ENCODE assay signal across 1 cellular context in genomic region chr1:10430216-10431064, GRCh38.
TF ChIP-seq lines count a peak whose summit lies in the region.

TSS of gene CENPS (plus strand) at chr1:10430433. CDS start at chr1:10430518, 85 bp downstream.

TF ChIP-seq in K562, 482 proteins besides CTCF, POLR2A, EP300 and RAD21 (continued from another document and continues in another):
- TF ChIP-seq ZNF592 (IDR thresholded peaks at IDR 0.05) = peak; percentile 98
- TF ChIP-seq ZNF311 (CRISPR knock-in tag; IDR thresholded peaks at IDR 0.05) = no peak
- no peak for TF ChIP-seq ZFP1 (CRISPR knock-in tag; IDR thresholded peaks at IDR 0.05)
- no peak for TF ChIP-seq SNRNP70 (optimal IDR thresholded peaks at IDR 0.05; ENCODE audit: low read depth, low read length)
- peak; percentile 85 for TF ChIP-seq ZNF175 (CRISPR knock-in tag; IDR thresholded peaks at IDR 0.05; ENCODE audit: low read depth)
- TF ChIP-seq ZBTB17 (CRISPR knock-in tag; IDR thresholded peaks at IDR 0.05) = peak; percentile 93
- no peak for TF ChIP-seq MAFG (tag; conservative IDR thresholded peaks at IDR 0.05)
- TF ChIP-seq E2F4 (CRISPR knock-in tag; IDR thresholded peaks at IDR 0.05; ENCODE audit: low read depth) = peak; percentile 99
- no peak for TF ChIP-seq RBM39 (optimal IDR thresholded peaks at IDR 0.05; ENCODE audit: low read depth, low read length)
- TF ChIP-seq ZNF511 (CRISPR knock-in tag; IDR thresholded peaks at IDR 0.05) = peak; percentile 70; the same call in 1 of the 2 replicates
- no peak for TF ChIP-seq MCM2 (IDR thresholded peaks at IDR 0.05; ENCODE audit: low read depth)
- TF ChIP-seq DLX4 (CRISPR knock-in tag; IDR thresholded peaks at IDR 0.05) = no peak
- TF ChIP-seq CEBPZ (IDR thresholded peaks at IDR 0.05; ENCODE audit: borderline replicate concordance, low read depth, low read length) = no peak
- TF ChIP-seq FOXA3 (CRISPR knock-in tag; conservative IDR thresholded peaks at IDR 0.05 in 1 of 2, IDR thresholded peaks at IDR 0.05 in 1 of 2) = peak in 1 of 2 experiments; percentile 31; a peak in 2 of 4 replicates
- no peak for TF ChIP-seq CHD4 (IDR thresholded peaks at IDR 0.05; ENCODE audit: insufficient read depth, insufficient replicate concordance, low read depth, low read length, poor library complexity, severe bottlenecking)
- TF ChIP-seq NCOA1 (IDR thresholded peaks at IDR 0.05; ENCODE audit: low read depth) = no peak; the same call in 1 of the 2 replicates
- no peak for TF ChIP-seq SLC30A9 (CRISPR knock-in tag; IDR thresholded peaks at IDR 0.05)
- TF ChIP-seq SOX6 (IDR thresholded peaks at IDR 0.05) = peak; percentile 74
- TF ChIP-seq SNIP1 (IDR thresholded peaks at IDR 0.05; ENCODE audit: low read depth) = no peak
- TF ChIP-seq SNAPC5 (CRISPR knock-in tag; IDR thresholded peaks at IDR 0.05) = no peak
- no peak for TF ChIP-seq PTBP1 (IDR thresholded peaks at IDR 0.05; ENCODE audit: low read depth, low read length)
- TF ChIP-seq ZNF282 (CRISPR knock-in tag; IDR thresholded peaks at IDR 0.05) = peak; percentile 94; the same call in 1 of the 2 replicates
- TF ChIP-seq STAT5B (CRISPR knock-in tag; IDR thresholded peaks at IDR 0.05) = no peak
- no peak for TF ChIP-seq FOXJ2 (tag; IDR thresholded peaks at IDR 0.05)
- TF ChIP-seq CBX8 (IDR thresholded peaks at IDR 0.05; ENCODE audit: borderline replicate concordance, extremely low read depth, low read depth, low read length, poor library complexity, severe bottlenecking) = no peak
- no peak for TF ChIP-seq ZNF512 (tag; IDR thresholded peaks at IDR 0.05)
- TF ChIP-seq SIRT6 (IDR thresholded peaks at IDR 0.05; ENCODE audit: low read depth, low read length) = no peak
- no peak for TF ChIP-seq ZNF518B (CRISPR knock-in tag; IDR thresholded peaks at IDR 0.05)
- TF ChIP-seq FOXM1 (IDR thresholded peaks at IDR 0.05; ENCODE audit: low read depth) = no peak
- TF ChIP-seq FOXM1 (CRISPR knock-in tag; IDR thresholded peaks at IDR 0.05; ENCODE audit: low read depth) = peak; percentile 92
- no peak for TF ChIP-seq E4F1 (CRISPR knock-in tag; IDR thresholded peaks at IDR 0.05; ENCODE audit: borderline replicate concordance)
- no peak for TF ChIP-seq ZNF740 (CRISPR knock-in tag; IDR thresholded peaks at IDR 0.05)
- TF ChIP-seq ZNF740 (tag; IDR thresholded peaks at IDR 0.05) = no peak
- no peak for TF ChIP-seq ZNF644 (tag; IDR thresholded peaks at IDR 0.05; ENCODE audit: low read depth)
- TF ChIP-seq CXXC5 (CRISPR knock-in tag; IDR thresholded peaks at IDR 0.05) = peak; percentile 99
- no peak; the same call in 1 of the 2 replicates for TF ChIP-seq STAT5A (IDR thresholded peaks at IDR 0.05; ENCODE audit: borderline replicate concordance, low read length)
